ENCODE assay signal across 21 cellular contexts in the genomic region with DNA sequence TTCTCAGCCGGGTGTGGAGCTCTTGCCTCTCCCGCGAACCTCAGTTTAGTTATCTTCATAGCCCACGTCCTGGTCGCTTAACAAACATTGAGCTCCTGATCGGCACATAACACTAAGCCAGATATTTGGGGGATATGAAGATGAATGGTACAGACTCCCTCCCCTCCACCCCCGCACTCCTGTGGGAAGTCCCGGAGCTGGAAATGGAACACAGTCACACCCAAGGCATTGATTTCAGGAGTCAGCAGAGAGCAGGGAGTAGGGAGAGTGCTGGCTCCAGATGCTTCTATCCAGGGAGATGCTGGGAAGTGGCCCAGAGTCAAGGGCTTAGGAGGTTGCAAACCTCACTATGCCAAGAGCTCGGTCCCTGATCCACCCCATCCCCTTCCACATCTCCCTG. TPM values are rescaled to one million over a fixed set of nuclear protein-coding genes. Genes with fewer than 3 reads are reported as not detected.
"Had no signal": no experiment of that assay in that cellular context is flagged by ENCODE, and none has a peak within 500 bp of the region (broad histone marks: within the 10 kb centered on the region; RNA-seq: fewer than 3 reads in every experiment).

No MANE protein-coding gene starts in this region.

- H3K4me1 Mint-ChIP-seq: activated T-helper 17 cell treated with anti-CD3 and anti-CD28 coated beads, Interleukin-2, amount 50 U/mL, for 72 hours had no signal

- H3K27ac ChIP-seq: ascending aorta, neutrophil, right atrium auricular region, transverse colon, vagina, VCaP had no signal

- H3K27ac Mint-ChIP-seq: endodermal cell had no signal

- H3K9me3 Mint-ChIP-seq: activated T-helper 17 cell treated with anti-CD3 and anti-CD28 coated beads, Interleukin-2, amount 50 U/mL, for 72 hours; endodermal cell had no signal

- ATAC-seq: activated T-helper 17 cell treated with anti-CD3 and anti-CD28 coated beads, Interleukin-2, amount 50 U/mL, for 72 hours had no signal

- H3K4me3 ChIP-seq: ascending aorta, dorsolateral prefrontal cortex, right atrium auricular region, transverse colon, vagina had no signal

- H3K27me3 Mint-ChIP-seq: activated T-helper 17 cell treated with anti-CD3 and anti-CD28 coated beads, Interleukin-2, amount 50 U/mL, for 72 hours had no signal

- DNase-seq: activated CD4-positive, alpha-beta T cell treated with anti-CD3 and anti-CD28 coated beads for 1 hour; activated CD4-positive, alpha-beta T cell treated with anti-CD3 and anti-CD28 coated beads, Interleukin-2, amount 50 U/mL, for 4 hours; activated naive CD4-positive, alpha-beta T cell treated with Interleukin-2 at 50 U/mL for 16 hours; activated T-cell treated with anti-CD3 and anti-CD28 coated beads for 4 hours; dorsolateral prefrontal cortex; endodermal cell; small intestine; stimulated activated CD4-positive, alpha-beta T cell treated with anti-CD3 and anti-CD28 coated beads, Interleukin-4, amount 100 ng/mL, for 24 hours; stimulated activated naive CD4-positive, alpha-beta T cell; transverse colon had no signal

- H3K4me3 Mint-ChIP-seq: activated T-helper 17 cell treated with anti-CD3 and anti-CD28 coated beads, Interleukin-2, amount 50 U/mL, for 72 hours; endodermal cell had no signal

- H3K9me3 ChIP-seq: ascending aorta, neutrophil, right atrium auricular region, transverse colon, vagina had no signal

- H3K4me1 ChIP-seq: ascending aorta, right atrium auricular region had no signal

- H3K27me3 ChIP-seq: ascending aorta, dorsolateral prefrontal cortex, neutrophil, right atrium auricular region, transverse colon, vagina had no signal

RNA-seq across cellular contexts. Expression of gene CABP7, which starts 26.1 kb away (rescaled TPM):
- total RNA-seq: ascending aorta, bronchial epithelial cell, epithelial cell of proximal tubule, lower leg skin, mesenteric fat pad, right atrium auricular region, subcutaneous adipose tissue, transverse colon, vagina had no signal
